26 cellular contexts compared by ENCODE assay signal in genomic region chr6:45637611-45638257, GRCh38.
DNase-seq lines count a peak whose midpoint lies in the region; ATAC-seq and TF ChIP-seq lines count a peak whose summit lies in the region.
"Had no signal": no experiment of that assay in that cellular context is flagged by ENCODE, and none has a peak within 500 bp of the region (broad histone marks: within the 10 kb centered on the region; RNA-seq: fewer than 3 reads in every experiment).

No MANE protein-coding gene starts in this region.

- H3F3A ChIP-seq in Loucy (ENCODE audit: low read depth): peaks cover 11% of the 10 kb centered on the region; the same call in 1 of the 2 replicates

- peak overlapping the region in 1 of 4 donors; percentile 46 for H3K27ac ChIP-seq in tibial nerve
- H3K27ac ChIP-seq: left lung, testis, VCaP had no signal

- 0 out of 2 replicates have a peak overlapping the region, but pooled peaks have one; percentile 17 for H2AFZ ChIP-seq in Loucy (ENCODE audit: low read length)

- peak overlapping the region; percentile 30 for H3K9ac ChIP-seq in Loucy (ENCODE audit: low read depth, low read length, poor library complexity, severe bottlenecking)

- H3K27me3 ChIP-seq in Loucy (ENCODE audit: insufficient read depth, low read length, poor library complexity, severe bottlenecking): no peaks in the 10 kb centered on the region
- no peaks in the 10 kb centered on the region for H3K27me3 ChIP-seq in tibial nerve
- H3K27me3 ChIP-seq: left lung, testis had no signal

- DNase-seq in astrocyte of the hippocampus (ENCODE audit: low read depth, low spot score) (peak; percentile 35), mucosa of descending colon (no peak), tibial nerve (ENCODE audit: low spot score in 2 of 2) (peak; percentile 27 to 58), KBM-7 (no peak), NCI-H1092 treated with DMSO at 0.1 percent for 48 hours (lab: John Stamatoyannopoulos, UW) (no peak)
- DNase-seq: activated CD4-positive, alpha-beta T cell treated with anti-CD3 and anti-CD28 coated beads, Interleukin-2, amount 10 ng/mL, durations not matched to agents 7 days and 5 days; activated naive CD4-positive, alpha-beta T cell treated with anti-CD3 and anti-CD28 coated beads, Interleukin-2, amount 10 ng/mL, durations not matched to agents 7 days and 5 days; aorta; CD4-positive, CD25-positive, alpha-beta regulatory T cell; heart left ventricle; left lung; naive thymus-derived CD8-positive, alpha-beta T cell; NCI-H1048; NCI-H2029; NCI-H345; NCI-H774; occipital lobe; OCI-M1; Right ventricle myocardium superior; stimulated activated CD4-positive, alpha-beta T cell treated with anti-CD3 and anti-CD28 coated beads, Interleukin-12 subunit alpha, Interleukin-12 subunit beta, amount 100 ng/mL, for 4 hours; stimulated activated CD4-positive, alpha-beta T cell treated with anti-CD3 and anti-CD28 coated beads, Interleukin-4, amount 100 ng/mL, for 24 hours; stimulated activated naive B cell treated with anti-CD40 and anti-IgM and Interleukin-4, amounts not matched to agents 10 μg/mL and 1 μg/mL and 100 μg/mL, for 72 hours; testis had no signal

- H3K4me1 ChIP-seq in Loucy (ENCODE audit: insufficient read depth, low read length, poor library complexity, severe bottlenecking): peaks cover 39% of the 10 kb centered on the region
- no peaks in the 10 kb centered on the region for H3K4me1 ChIP-seq in mucosa of descending colon (ENCODE audit: low read depth)
- H3K4me1 ChIP-seq in tibial nerve: no peaks in the 10 kb centered on the region
- H3K4me1 ChIP-seq: heart left ventricle, left lung, testis had no signal

- no peaks in the 10 kb centered on the region for H3K9me2 ChIP-seq in Loucy (replicated peaks; ENCODE audit: low read depth, low read length)

- peak in 1 of 2 donors; percentile 56 for TF ChIP-seq EP300 in tibial nerve (IDR thresholded peaks at IDR 0.05)

- intact Hi-C loops in mucosa of descending colon (cut with DNase I, micrococcal nuclease): no loop called here

- ATAC-seq in mucosa of descending colon: peak; percentile 37
- no peak for ATAC-seq in GM19463 (IDR thresholded peaks at IDR 0.05; ENCODE audit: unreplicated experiment)
- ATAC-seq: left lung; naive thymus-derived CD8-positive, alpha-beta T cell; stimulated activated naive B cell treated with anti-CD40 and anti-IgM and Interleukin-4, amounts not matched to agents 10 μg/mL and 1 μg/mL and 100 μg/mL, for 72 hours had no signal

- no peaks in the 10 kb centered on the region for H3K9me3 ChIP-seq in Loucy (ENCODE audit: insufficient read depth, low read depth, low read length)
- no peaks in the 10 kb centered on the region for H3K9me3 ChIP-seq in mucosa of descending colon
- H3K9me3 ChIP-seq in tibial nerve: no peaks in the 10 kb centered on the region
- H3K9me3 ChIP-seq: heart left ventricle, left lung, testis had no signal

- no peaks in the 10 kb centered on the region for H3K79me2 ChIP-seq in Loucy (ENCODE audit: insufficient read depth, low read length)

- peak overlapping the region; percentile 34 for H3K4me2 ChIP-seq in Loucy (ENCODE audit: low read depth, low read length, poor library complexity, severe bottlenecking)

- no peak for TF ChIP-seq CTCF in Loucy (conservative IDR thresholded peaks at IDR 0.05; ENCODE audit: low read length)
- TF ChIP-seq CTCF in mucosa of descending colon (IDR thresholded peaks at IDR 0.05): no peak
- no peak for TF ChIP-seq CTCF in tibial nerve (IDR thresholded peaks at IDR 0.05)

- H4K20me1 ChIP-seq in Loucy (ENCODE audit: insufficient read depth, low read length, poor library complexity, severe bottlenecking): no peaks in the 10 kb centered on the region

- H3K36me3 ChIP-seq in Loucy (ENCODE audit: insufficient read depth, low read length): no peaks in the 10 kb centered on the region
- no peaks in the 10 kb centered on the region for H3K36me3 ChIP-seq in mucosa of descending colon (ENCODE audit: low read depth)
- H3K36me3 ChIP-seq in tibial nerve: no peaks in the 10 kb centered on the region
- H3K36me3 ChIP-seq: heart left ventricle, left lung had no signal

- TF ChIP-seq POLR2A in tibial nerve (IDR thresholded peaks at IDR 0.05): no peak

- in situ Hi-C loops in KBM-7 (cut with MboI; ENCODE audit: low pct_unique_long_range_greater_than_20kb, low sequenced_read_pairs): no loop called here

- WGBS in tibial nerve, 2 donors: 64 to 66% methylated on average over 7 of the region's 7 CpGs

- H3K4me3 ChIP-seq in Loucy (ENCODE audit: low read length, poor library complexity, severe bottlenecking) (no peak overlapping the region), mucosa of descending colon (no peak overlapping the region), tibial nerve (no peak overlapping the region)
- H3K4me3 ChIP-seq: heart left ventricle, left lung, testis had no signal

Comparison
In these comparisons a context has a peak if more than half of its experiments do, and no peak if none do; other contexts are left out.
1. DNase-seq: peak in astrocyte of the hippocampus (single experiment) and tibial nerve (2 of 2); none in mucosa of descending colon (0 of 3), KBM-7 (single experiment) and NCI-H1092 treated with DMSO at 0.1 percent for 48 hours (single experiment).